18 cellular contexts compared by ENCODE assay signal in the genomic region with DNA sequence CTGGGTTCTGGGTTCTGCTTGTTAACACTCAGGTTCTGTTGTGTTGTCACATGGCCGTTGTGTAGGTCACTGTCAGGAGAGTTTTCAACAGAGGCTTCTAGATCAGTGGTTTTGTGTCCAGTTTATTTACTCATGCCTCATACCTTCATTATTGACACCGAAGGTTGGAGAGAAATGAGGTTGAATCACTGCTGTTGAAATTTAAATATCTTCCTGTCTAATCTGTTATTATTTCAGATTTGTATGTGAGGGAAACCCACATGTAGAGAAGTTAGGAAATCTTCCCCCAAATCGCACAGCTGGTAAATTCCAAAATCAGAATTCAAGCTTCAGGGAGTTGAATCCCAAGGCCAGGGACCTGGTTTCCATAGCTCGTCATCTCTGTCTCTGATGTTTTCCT. TPM values are rescaled to one million over a fixed set of nuclear protein-coding genes. Genes with fewer than 3 reads are reported as not detected.
DNase-seq lines count a peak whose midpoint lies in the region; TF ChIP-seq lines count a peak whose summit lies in the region.
"Had no signal": no experiment of that assay in that cellular context is flagged by ENCODE, and none has a peak within 500 bp of the region (broad histone marks: within the 10 kb centered on the region; RNA-seq: fewer than 3 reads in every experiment).

No MANE protein-coding gene starts in this region.

- H2AFZ ChIP-seq in trophoblast cell (ENCODE audit: insufficient read depth, low read length, poor library complexity): no peak overlapping the region

- H3K27me3 ChIP-seq in trophoblast cell (ENCODE audit: insufficient read depth, low read length): no peaks in the 10 kb centered on the region
- H3K27me3 ChIP-seq: cardiac muscle cell, ovary had no signal

- peaks cover 11 to 20% of the 10 kb centered on the region in 2 experiments for H3K4me1 ChIP-seq in trophoblast cell (ENCODE audit: control insufficient read depth in 1 of 2, insufficient read depth in 2 of 2, low read length in 2 of 2)

- H3K9me3 ChIP-seq in trophoblast cell (ENCODE audit: insufficient read depth, low read depth, low read length): no peaks in the 10 kb centered on the region
- H3K9me3 ChIP-seq: ovary had no signal

- peaks cover 54% of the 10 kb centered on the region for H3K4me1 Mint-ChIP-seq in T-helper 2 cell treated with Interferon-gamma antibody and Interleukin-4, amounts not matched to agents 5 μg/mL and 100 μg/mL, for 36 hours (ENCODE audit: low read depth)
- peaks cover 19% of the 10 kb centered on the region for H3K4me1 Mint-ChIP-seq in chondrocyte (ENCODE audit: low read depth)

- no peak overlapping the region for H4K12ac ChIP-seq in trophoblast cell (ENCODE audit: low read depth, low read length)

- no peak overlapping the region for H3K27ac ChIP-seq in trophoblast cell (ENCODE audit: low read depth, low read length)
- H3K27ac ChIP-seq: 22Rv1, cardiac muscle cell, ovary had no signal

- no peaks in the 10 kb centered on the region for H3K9me3 Mint-ChIP-seq in T-helper 2 cell treated with Interferon-gamma antibody and Interleukin-4, amounts not matched to agents 5 μg/mL and 100 μg/mL, for 36 hours
- no peaks in the 10 kb centered on the region for H3K9me3 Mint-ChIP-seq in chondrocyte (ENCODE audit: low read depth)
- H3K9me3 Mint-ChIP-seq: type B pancreatic cell had no signal

- H3K9ac ChIP-seq in trophoblast cell (ENCODE audit: low read length): no peak overlapping the region

- H3K36me3 ChIP-seq in trophoblast cell (ENCODE audit: control insufficient read depth in 1 of 2, insufficient read depth in 2 of 2, low read length in 2 of 2): no peaks in the 10 kb centered on the region
- H3K36me3 ChIP-seq: cardiac muscle cell, ovary had no signal

- no peak overlapping the region for H3K14ac ChIP-seq in trophoblast cell (ENCODE audit: low read length)

- no peak overlapping the region for H3K4me3 Mint-ChIP-seq in T-helper 2 cell treated with Interferon-gamma antibody and Interleukin-4, amounts not matched to agents 5 μg/mL and 100 μg/mL, for 36 hours
- no peak overlapping the region for H3K4me3 Mint-ChIP-seq in chondrocyte (ENCODE audit: unreplicated experiment)
- H3K4me3 Mint-ChIP-seq: type B pancreatic cell had no signal

- no peak for DNase-seq in T-helper 2 cell treated with Interferon-gamma antibody and Interleukin-4, amounts not matched to agents 5 μg/mL and 100 μg/mL, for 36 hours (ENCODE audit: low spot score)
- DNase-seq in T-helper 2 cell (no peak), LHCN-M2 (ENCODE audit: low read depth) (peak; percentile 42), chondrocyte (ENCODE audit: low spot score) (no peak), trophoblast cell (no peak), GM03348 (ENCODE audit: low spot score) (no peak), cerebellar cortex (ENCODE audit: low spot score) (no peak), GM10266 (ENCODE audit: extremely low spot score) (no peak)
- DNase-seq: C1 segment of cervical spinal cord; effector CD4-positive, alpha-beta T cell; left colon; NCI-H1105; ovary; stimulated activated CD4-positive, alpha-beta T cell treated with anti-CD3 and anti-CD28 coated beads, Interleukin-4, amount 100 ng/mL, for 4 hours; SW 1271 had no signal

- WGBS in trophoblast cell (ENCODE audit: extremely low coverage, insufficient coverage, insufficient read length): no CpG with 5 or more reads among the region's 4 CpGs

- no peak overlapping the region for H3K4me2 ChIP-seq in trophoblast cell (ENCODE audit: low read length)

- H3K4ac ChIP-seq in trophoblast cell (ENCODE audit: low read depth, low read length): no peak overlapping the region

- H3K79me2 ChIP-seq in trophoblast cell (ENCODE audit: control insufficient read depth, insufficient read depth, low read length, poor library complexity): no peaks in the 10 kb centered on the region

- TF ChIP-seq CTCF in chondrocyte (IDR thresholded peaks at IDR 0.05) (no peak), GM10266 (IDR thresholded peaks at IDR 0.05; ENCODE audit: control insufficient read depth, insufficient read depth, low read depth, missing control alignments) (no peak)

- no peak overlapping the region for H4K8ac ChIP-seq in trophoblast cell (ENCODE audit: low read depth, low read length)

- H3K23ac ChIP-seq in trophoblast cell (ENCODE audit: low read length): no peak overlapping the region

- peaks cover 16% of the 10 kb centered on the region for H3K79me1 ChIP-seq in trophoblast cell (ENCODE audit: low read length)

- no peak overlapping the region for H4K91ac ChIP-seq in trophoblast cell (ENCODE audit: low read depth, low read length)

- no peak overlapping the region for H3K4me3 ChIP-seq in trophoblast cell (ENCODE audit: low read depth, low read length)
- H3K4me3 ChIP-seq: cardiac muscle cell, ovary had no signal

- peak overlapping the region; percentile 68 for H2BK12ac ChIP-seq in trophoblast cell (ENCODE audit: low read length)

- H3K27ac Mint-ChIP-seq in T-helper 2 cell treated with Interferon-gamma antibody and Interleukin-4, amounts not matched to agents 5 μg/mL and 100 μg/mL, for 36 hours: peak overlapping the region; percentile 37
- H3K27ac Mint-ChIP-seq in chondrocyte (ENCODE audit: unreplicated experiment): peak overlapping the region; percentile 88
- H3K27ac Mint-ChIP-seq: type B pancreatic cell had no signal

- H2AK5ac ChIP-seq in trophoblast cell (ENCODE audit: low read length): no peak overlapping the region

- H2BK120ac ChIP-seq in trophoblast cell (ENCODE audit: insufficient read depth, low read length, poor library complexity): no peak overlapping the region

- no peak overlapping the region for H2BK5ac ChIP-seq in trophoblast cell (ENCODE audit: low read depth, low read length, poor library complexity)

- H3K27me3 Mint-ChIP-seq in T-helper 2 cell treated with Interferon-gamma antibody and Interleukin-4, amounts not matched to agents 5 μg/mL and 100 μg/mL, for 36 hours (ENCODE audit: low read depth): no peaks in the 10 kb centered on the region
- H3K27me3 Mint-ChIP-seq in chondrocyte (ENCODE audit: low read depth): no peaks in the 10 kb centered on the region

- H3K18ac ChIP-seq in trophoblast cell (ENCODE audit: low read length): no peak overlapping the region

- peaks cover 2% of the 10 kb centered on the region for H3K36me3 Mint-ChIP-seq in T-helper 2 cell treated with Interferon-gamma antibody and Interleukin-4, amounts not matched to agents 5 μg/mL and 100 μg/mL, for 36 hours (ENCODE audit: low read depth)
- H3K36me3 Mint-ChIP-seq in chondrocyte (ENCODE audit: low read depth): no peaks in the 10 kb centered on the region
- H3K36me3 Mint-ChIP-seq: type B pancreatic cell had no signal

RNA-seq across cellular contexts. Expression of a gene that starts 28.3 kb away (rescaled TPM):
- 30.7 and 35.9 TPM in 2 replicates for total RNA-seq in LHCN-M2 (2014; rRNA removed)
- polyA plus RNA-seq in LHCN-M2 (2012): 48.4 TPM
- total RNA-seq in chondrocyte: 201 to 355 TPM (median 330 TPM) in 3 replicates
- polyA plus RNA-seq in trophoblast cell (2013): 113 TPM in 2 replicates
